In the genomic region with DNA sequence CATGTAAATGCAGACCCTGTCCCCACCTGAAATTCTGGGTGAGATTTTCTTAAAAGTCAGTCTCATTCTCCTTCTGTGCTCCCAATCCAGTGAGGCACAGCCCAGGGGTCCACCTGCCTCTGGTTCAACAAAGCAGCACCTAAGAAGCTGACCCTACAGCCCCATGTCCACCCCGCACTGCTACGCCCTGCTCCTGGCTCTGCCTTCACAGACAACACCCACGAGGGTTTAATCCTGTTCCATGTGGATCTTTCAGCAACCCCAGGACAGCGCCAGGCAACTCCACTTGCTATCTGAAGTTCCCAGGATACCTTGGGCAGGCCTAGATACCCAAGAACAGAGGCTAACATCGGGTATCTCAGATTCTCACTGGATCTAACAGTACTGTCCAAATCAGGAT, we compare ENCODE assay signal across 9 cellular contexts. TPM values are rescaled to one million over a fixed set of nuclear protein-coding genes. Genes with fewer than 3 reads are reported as not detected.
A peak's percentile ranks its signal among the peaks of the same experiment; 100 is the strongest.
DNase-seq lines count a peak whose midpoint lies in the region; ATAC-seq and TF ChIP-seq lines count a peak whose summit lies in the region.
"Had no signal": no experiment of that assay in that cellular context is flagged by ENCODE, and none has a peak within 500 bp of the region (broad histone marks: within the 10 kb centered on the region; RNA-seq: fewer than 3 reads in every experiment).

No MANE protein-coding gene starts in this region.

- H3K79me1 ChIP-seq in trophoblast cell (ENCODE audit: low read length), result peaks cover 12% of the 10 kb centered on the region

- peak overlapping the region; percentile 76 for H3K27ac Mint-ChIP-seq in Caco-2 (ENCODE audit: unreplicated experiment)

- DNase-seq in Caco-2 (no peak), PC-9 (no peak), esophagus squamous epithelium (lab: John Stamatoyannopoulos, UW) (no peak), trophoblast cell (no peak), posterior cingulate gyrus (no peak), glomerular visceral epithelial cell (ENCODE audit: extremely low spot score) (no peak)
- DNase-seq: NCI-H446 treated with DMSO at 0.1 percent for 48 hours had no signal

- CTCF ChIA-PET in Caco-2 (lab: Charles Lee), result no interaction called here
- CTCF ChIA-PET in PC-9 (lab: Charles Lee), result no interaction called here

- peaks cover 11% of the 10 kb centered on the region; the same call in 1 of the 2 replicates for H3K4me1 ChIP-seq in Caco-2
- H3K4me1 ChIP-seq in PC-9 (replicated peaks; ENCODE audit: insufficient read depth), result peaks cover 31% of the 10 kb centered on the region
- H3K4me1 ChIP-seq in esophagus squamous epithelium, result peaks cover 28 to 52% (median 32%) of the 10 kb centered on the region in 3 donors
- H3K4me1 ChIP-seq in trophoblast cell (ENCODE audit: control insufficient read depth in 1 of 2, insufficient read depth in 2 of 2, low read length in 2 of 2), result peaks cover 22 to 34% of the 10 kb centered on the region in 2 experiments

- H3K9me3 Mint-ChIP-seq in Caco-2 (ENCODE audit: unreplicated experiment), result peaks cover 2% of the 10 kb centered on the region

- peak overlapping the region; percentile 49 for H3K14ac ChIP-seq in trophoblast cell (ENCODE audit: low read length)

- H4K91ac ChIP-seq in trophoblast cell (ENCODE audit: low read depth, low read length), result peak overlapping the region; percentile 26

- peaks cover 36% of the 10 kb centered on the region; the same call in 1 of the 2 replicates for H3F3A ChIP-seq in PC-9 (ENCODE audit: insufficient read depth, low read depth)

- H3K9ac ChIP-seq in trophoblast cell (ENCODE audit: low read length), result no peak overlapping the region

- peak overlapping the region; percentile 77 for H3K4me3 Mint-ChIP-seq in Caco-2 (ENCODE audit: unreplicated experiment)

- H3K4me1 Mint-ChIP-seq in Caco-2 (ENCODE audit: low read depth, unreplicated experiment), result peaks cover 32% of the 10 kb centered on the region

- no peaks in the 10 kb centered on the region for H3K27me3 ChIP-seq in Caco-2 (replicated peaks; ENCODE audit: control insufficient read depth, insufficient read depth, low read length)
- no peaks in the 10 kb centered on the region for H3K27me3 ChIP-seq in PC-9 (ENCODE audit: insufficient read depth, low read depth)
- H3K27me3 ChIP-seq in esophagus squamous epithelium, result no peaks in the 10 kb centered on the region
- no peaks in the 10 kb centered on the region for H3K27me3 ChIP-seq in trophoblast cell (ENCODE audit: insufficient read depth, low read length)

- H3K27ac ChIP-seq in PC-9 (no peak overlapping the region), esophagus squamous epithelium (peak overlapping the region in 3 of 4 donors; percentile 27 to 97 (median 90)), trophoblast cell (ENCODE audit: low read depth, low read length) (peak overlapping the region; percentile 12)

- intact Hi-C loops in Caco-2 (cut with micrococcal nuclease; ENCODE audit: unreplicated experiment) (no loop called here), PC-9 (cut with micrococcal nuclease; ENCODE audit: unreplicated experiment) (loop anchor here (10.0 kb wide), 1 partner anchor 364 kb away; a partner anchor contains a TSS), esophagus squamous epithelium (cut with DNase I) (no loop called here), posterior cingulate gyrus (cut with DNase I) (no loop called here)

- H3K36me3 ChIP-seq in Caco-2 (ENCODE audit: control insufficient read depth, insufficient read depth, low read length) (no peaks in the 10 kb centered on the region; the same call in 1 of the 2 replicates), PC-9 (ENCODE audit: low read depth) (peaks cover 29% of the 10 kb centered on the region), esophagus squamous epithelium (peaks cover 0 to 35% (median 3%) of the 10 kb centered on the region in 3 donors), trophoblast cell (ENCODE audit: control insufficient read depth in 1 of 2, insufficient read depth in 2 of 2, low read length in 2 of 2) (peaks cover 22 to 23% of the 10 kb centered on the region in 2 experiments)

- no peak for ATAC-seq in GM18873 (IDR thresholded peaks at IDR 0.05; ENCODE audit: low FRiP score, unreplicated experiment)
- no peak for ATAC-seq in HG03196 (IDR thresholded peaks at IDR 0.05; ENCODE audit: unreplicated experiment)

- no peak for TF ChIP-seq POLR2A in esophagus squamous epithelium (IDR thresholded peaks at IDR 0.05)

- peaks cover 72% of the 10 kb centered on the region for H3K79me2 ChIP-seq in PC-9 (ENCODE audit: low read depth)
- H3K79me2 ChIP-seq in trophoblast cell (ENCODE audit: control insufficient read depth, insufficient read depth, low read length, poor library complexity), result peaks cover 28% of the 10 kb centered on the region

- H3K4me3 ChIP-seq in Caco-2 (ENCODE audit: low read depth, low read length), result no peak overlapping the region
- H3K4me3 ChIP-seq in PC-9, result peak overlapping the region; percentile 65; the same call in 1 of the 2 replicates
- peak overlapping the region in 2 of 4 donors; percentile 73 to 100 for H3K4me3 ChIP-seq in esophagus squamous epithelium
- no peak overlapping the region for H3K4me3 ChIP-seq in trophoblast cell (ENCODE audit: low read depth, low read length)

- TF ChIP-seq CTCF in Caco-2 (IDR thresholded peaks at IDR 0.05; ENCODE audit: insufficient read depth in 1 of 2, low read depth in 1 of 2, low read length in 1 of 2, severe bottlenecking in 1 of 2, unreplicated experiment in 1 of 2) (no peak), PC-9 (conservative IDR thresholded peaks at IDR 0.05) (no peak), esophagus squamous epithelium (IDR thresholded peaks at IDR 0.05) (no peak)

- H3K9me3 ChIP-seq in Caco-2, result no peaks in the 10 kb centered on the region
- H3K9me3 ChIP-seq in PC-9 (ENCODE audit: insufficient read depth, low read depth), result no peaks in the 10 kb centered on the region
- no peaks in the 10 kb centered on the region for H3K9me3 ChIP-seq in esophagus squamous epithelium
- H3K9me3 ChIP-seq in trophoblast cell (ENCODE audit: insufficient read depth, low read depth, low read length), result no peaks in the 10 kb centered on the region

- peaks cover 79% of the 10 kb centered on the region for H4K20me1 ChIP-seq in PC-9 (ENCODE audit: insufficient read depth)

- peak overlapping the region; percentile 76 for H3K18ac ChIP-seq in trophoblast cell (ENCODE audit: low read length)

- no peak overlapping the region for H2BK120ac ChIP-seq in trophoblast cell (ENCODE audit: insufficient read depth, low read length, poor library complexity)

- POLR2A ChIA-PET in Caco-2 (lab: Charles Lee) (interaction anchor here (0.5 kb wide), 1 partner anchor 9 kb away, joined by 3 read pairs; no protein-coding TSS in a partner anchor), PC-9 (lab: Charles Lee; ENCODE audit: unreplicated experiment) (no interaction called here)

- no peak overlapping the region for H4K12ac ChIP-seq in trophoblast cell (ENCODE audit: low read depth, low read length)

- no peaks in the 10 kb centered on the region for H3K9me2 ChIP-seq in PC-9 (ENCODE audit: insufficient read depth)

- H2BK5ac ChIP-seq in trophoblast cell (ENCODE audit: low read depth, low read length, poor library complexity), result peak overlapping the region; percentile 45

- H2BK12ac ChIP-seq in trophoblast cell (ENCODE audit: low read length), result peak overlapping the region; percentile 51

- peak overlapping the region; percentile 86 for H3K4ac ChIP-seq in trophoblast cell (ENCODE audit: low read depth, low read length)

- no peaks in the 10 kb centered on the region for H3K27me3 Mint-ChIP-seq in Caco-2 (ENCODE audit: insufficient read depth, unreplicated experiment)

- no peak overlapping the region for H2AK5ac ChIP-seq in trophoblast cell (ENCODE audit: low read length)

- no peak overlapping the region for H3K23ac ChIP-seq in trophoblast cell (ENCODE audit: low read length)

- peaks cover 71% of the 10 kb centered on the region for H3K36me3 Mint-ChIP-seq in Caco-2 (ENCODE audit: insufficient read depth, unreplicated experiment)

- no TSS peak for BruUV-seq in Caco-2 (replicated peaks; lab: Mats Ljungman, UMichigan)
- BruUV-seq in PC-9 (replicated peaks; lab: Mats Ljungman, UMichigan), result no TSS peak

- H2AFZ ChIP-seq in PC-9, result no peak overlapping the region
- H2AFZ ChIP-seq in trophoblast cell (ENCODE audit: insufficient read depth, low read length, poor library complexity), result no peak overlapping the region

- no peak overlapping the region for H4K8ac ChIP-seq in trophoblast cell (ENCODE audit: low read depth, low read length)

- H3K4me2 ChIP-seq in PC-9 (peak overlapping the region; percentile 81), trophoblast cell (ENCODE audit: low read length) (peak overlapping the region; percentile 72)

- 38 to 44% methylated on average over 5 of the region's 5 CpGs for WGBS in esophagus squamous epithelium, 2 donors
- no CpG with 5 or more reads among the region's 5 CpGs for WGBS in trophoblast cell (ENCODE audit: extremely low coverage, insufficient coverage, insufficient read length)

RNA-seq across cellular contexts. Expression of a gene that starts 44.9 kb away (rescaled TPM):
- total RNA-seq in Caco-2 (2022), result 350 and 379 TPM in 2 replicates
- total RNA-seq in PC-9 (2021), result 715 and 908 TPM in 2 replicates
- total RNA-seq in esophagus squamous epithelium, result 100 to 1,000 TPM; 239 to 310 (median 273) TPM
- 771 and 822 TPM in 2 replicates for polyA plus RNA-seq in trophoblast cell (2013)

RNA-seq across cellular contexts. Expression of a gene that starts 45.2 kb away (rescaled TPM):
- total RNA-seq in Caco-2 (2022), result 209 TPM in 2 replicates
- total RNA-seq in PC-9 (2021), result 431 and 500 TPM in 2 replicates
- total RNA-seq in esophagus squamous epithelium, result 100 to 1,000 TPM in 3 of 4 donors, 10 to 100 TPM in 1; 95.9 to 236 (median 185) TPM
- polyA plus RNA-seq in trophoblast cell (2013), result 334 and 340 TPM in 2 replicates
